9 cellular contexts compared by ENCODE assay signal in the genomic region with DNA sequence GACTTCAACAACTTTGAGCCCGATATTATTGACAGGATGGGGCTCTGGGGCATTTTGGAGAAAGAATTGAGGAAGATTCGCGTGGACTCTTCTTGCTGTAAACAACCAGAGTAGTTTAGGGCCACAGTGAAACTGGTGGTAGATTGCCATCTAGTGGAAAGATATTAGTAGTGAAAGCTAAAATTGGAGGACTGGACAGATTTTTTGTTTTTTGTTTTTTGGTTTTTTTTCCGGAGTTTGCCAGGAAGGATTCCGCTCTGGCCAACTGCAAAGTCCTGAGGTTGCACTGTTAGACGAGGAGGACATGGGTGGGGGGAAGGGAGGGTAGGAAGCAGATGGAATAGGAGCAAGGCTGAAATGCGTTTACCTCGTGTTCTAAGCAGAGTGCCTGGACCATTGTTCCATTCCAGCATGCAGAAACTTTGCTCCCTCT. TPM values are rescaled to one million over a fixed set of nuclear protein-coding genes. Genes with fewer than 3 reads are reported as not detected.
A peak's percentile ranks its signal among the peaks of the same experiment; 100 is the strongest.
DNase-seq lines count a peak whose midpoint lies in the region; ATAC-seq and TF ChIP-seq lines count a peak whose summit lies in the region.
"Had no signal": no experiment of that assay in that cellular context is flagged by ENCODE, and none has a peak within 500 bp of the region (broad histone marks: within the 10 kb centered on the region; RNA-seq: fewer than 3 reads in every experiment).

No MANE protein-coding gene starts in this region.

- peak overlapping the region; percentile 1 to 34 (median 18) for H3K4me3 ChIP-seq in esophagus muscularis mucosa
- no peak overlapping the region for H3K4me3 ChIP-seq in naive thymus-derived CD4-positive, alpha-beta T cell (ENCODE audit: low read length)

- peak; percentile 25 for DNase-seq in activated naive CD4-positive, alpha-beta T cell treated with anti-CD3 and anti-CD28 coated beads for 36 hours
- no peak for DNase-seq in activated naive CD4-positive, alpha-beta T cell (lab: John Stamatoyannopoulos, UW)
- DNase-seq in T-cell (peak in 14 of 34 experiments; percentile 3 to 44 (median 14)), esophagus muscularis mucosa (ENCODE audit: extremely low spot score) (no peak), T-helper 9 cell (no peak)
- DNase-seq in naive thymus-derived CD4-positive, alpha-beta T cell: peak in 7 of 9 donors; percentile 35 to 66 (median 59)

- H3K4me1 Mint-ChIP-seq in activated naive CD4-positive, alpha-beta T cell treated with anti-CD3 and anti-CD28 coated beads for 36 hours (ENCODE audit: low read depth): peaks cover 2% of the 10 kb centered on the region
- peaks cover 4 to 6% (median 4%) of the 10 kb centered on the region in 3 donors for H3K4me1 Mint-ChIP-seq in T-cell
- peaks cover 0 to 11% (median 5%) of the 10 kb centered on the region in 7 donors for H3K4me1 Mint-ChIP-seq in naive thymus-derived CD4-positive, alpha-beta T cell

- no peak for TF ChIP-seq EP300 in esophagus muscularis mucosa (IDR thresholded peaks at IDR 0.05)

- peak; percentile 85 for ATAC-seq in GM21723 (IDR thresholded peaks at IDR 0.05; ENCODE audit: unreplicated experiment)
- ATAC-seq in T-cell (replicated peaks in 1 of 4): peak; percentile 63 to 78 (median 71)
- ATAC-seq in naive thymus-derived CD4-positive, alpha-beta T cell: peak; percentile 82

- H3K27me3 ChIP-seq in esophagus muscularis mucosa: no peaks in the 10 kb centered on the region
- H3K27me3 ChIP-seq in naive thymus-derived CD4-positive, alpha-beta T cell (ENCODE audit: control insufficient read depth in 2 of 2, insufficient read depth in 2 of 2, low read length in 2 of 2): no peaks in the 10 kb centered on the region

- CTCF ChIA-PET in activated naive CD4-positive, alpha-beta T cell treated with anti-CD3 and anti-CD28 coated beads for 36 hours (lab: Charles Lee): interaction anchor here (0.9 to 2.7 kb wide), 7 partner anchors 9 to 442 kb away, joined by 3 to 7 read pairs (median 3); no protein-coding TSS in a partner anchor
- CTCF ChIA-PET in T-cell (lab: Charles Lee): interaction anchor here (0.5 to 1.6 kb wide), 10 partner anchors 10 to 1692 kb away, joined by 3 to 13 read pairs (median 4); no protein-coding TSS in a partner anchor
- CTCF ChIA-PET in naive thymus-derived CD4-positive, alpha-beta T cell (lab: Charles Lee): interaction anchor here (0.8 to 1.6 kb wide), 3 partner anchors 9 to 265 kb away, joined by 3 to 5 read pairs (median 4); no protein-coding TSS in a partner anchor

- POLR2A ChIA-PET in T-cell (lab: Charles Lee): no interaction called here
- POLR2A ChIA-PET in naive thymus-derived CD4-positive, alpha-beta T cell (lab: Charles Lee): no interaction called here

- H3K27ac Mint-ChIP-seq in activated naive CD4-positive, alpha-beta T cell treated with anti-CD3 and anti-CD28 coated beads for 36 hours: no peak overlapping the region
- peak overlapping the region in 1 of 2 donors; percentile 29 for H3K27ac Mint-ChIP-seq in T-cell
- peak overlapping the region in 2 of 9 donors; percentile 1 to 4 for H3K27ac Mint-ChIP-seq in naive thymus-derived CD4-positive, alpha-beta T cell

- H3K9me3 ChIP-seq in esophagus muscularis mucosa: no peaks in the 10 kb centered on the region
- no peaks in the 10 kb centered on the region for H3K9me3 ChIP-seq in naive thymus-derived CD4-positive, alpha-beta T cell (ENCODE audit: control insufficient read depth in 2 of 3, low read length in 3 of 3)
- H3K9me3 ChIP-seq: neutrophil had no signal

- H3K9me3 Mint-ChIP-seq in activated naive CD4-positive, alpha-beta T cell treated with anti-CD3 and anti-CD28 coated beads for 36 hours: no peaks in the 10 kb centered on the region
- no peaks in the 10 kb centered on the region for H3K9me3 Mint-ChIP-seq in T-cell
- no peaks in the 10 kb centered on the region for H3K9me3 Mint-ChIP-seq in naive thymus-derived CD4-positive, alpha-beta T cell

- WGBS in esophagus muscularis mucosa: 2% methylated on average over 8 of the region's 8 CpGs

- TF ChIP-seq CTCF in LNCAP (IDR thresholded peaks at IDR 0.05): peak; percentile 67
- TF ChIP-seq CTCF in esophagus muscularis mucosa (IDR thresholded peaks at IDR 0.05): peak; percentile 72 to 79 (median 77)

- H3K36me3 ChIP-seq in esophagus muscularis mucosa: no peaks in the 10 kb centered on the region
- no peaks in the 10 kb centered on the region for H3K36me3 ChIP-seq in naive thymus-derived CD4-positive, alpha-beta T cell (ENCODE audit: control insufficient read depth in 2 of 3, insufficient read depth in 3 of 3, low read length in 3 of 3)
- H3K36me3 ChIP-seq: neutrophil had no signal

- H3K27ac ChIP-seq in esophagus muscularis mucosa (replicated peaks in 1 of 4): no peak overlapping the region
- H3K27ac ChIP-seq in naive thymus-derived CD4-positive, alpha-beta T cell (ENCODE audit: low read depth, low read length): no peak overlapping the region
- H3K27ac ChIP-seq: neutrophil had no signal

- peak overlapping the region; percentile 33 for H3K4me3 Mint-ChIP-seq in activated naive CD4-positive, alpha-beta T cell treated with anti-CD3 and anti-CD28 coated beads for 36 hours
- peak overlapping the region; percentile 28 to 50 (median 42) for H3K4me3 Mint-ChIP-seq in T-cell
- peak overlapping the region; percentile 1 to 80 (median 51) for H3K4me3 Mint-ChIP-seq in naive thymus-derived CD4-positive, alpha-beta T cell

- no peaks in the 10 kb centered on the region for H3K27me3 Mint-ChIP-seq in activated naive CD4-positive, alpha-beta T cell treated with anti-CD3 and anti-CD28 coated beads for 36 hours (ENCODE audit: low read depth)
- no peaks in the 10 kb centered on the region for H3K27me3 Mint-ChIP-seq in T-cell
- peaks cover 0 to 4% (median 0%) of the 10 kb centered on the region in 5 donors for H3K27me3 Mint-ChIP-seq in naive thymus-derived CD4-positive, alpha-beta T cell

- TF ChIP-seq POLR2A in esophagus muscularis mucosa (IDR thresholded peaks at IDR 0.05; ENCODE audit: low read depth): no peak

- peaks cover 4 to 23% (median 22%) of the 10 kb centered on the region in 4 donors for H3K4me1 ChIP-seq in esophagus muscularis mucosa
- H3K4me1 ChIP-seq in naive thymus-derived CD4-positive, alpha-beta T cell (ENCODE audit: control insufficient read depth in 2 of 2, insufficient read depth in 2 of 2, low read length in 2 of 2): no peaks in the 10 kb centered on the region

- intact Hi-C loops in activated naive CD4-positive, alpha-beta T cell treated with anti-CD3 and anti-CD28 coated beads for 36 hours (cut with micrococcal nuclease): loop anchor here (1.0 to 5.0 kb wide), 2 partner anchors 45 to 215 kb away; no protein-coding TSS in a partner anchor
- intact Hi-C loops in esophagus muscularis mucosa (cut with DNase I): loop anchor here (10.0 kb wide), 1 partner anchor 217 kb away; no protein-coding TSS in a partner anchor
- intact Hi-C loops in naive thymus-derived CD4-positive, alpha-beta T cell (cut with micrococcal nuclease): loop anchor here (1.0 to 10.0 kb wide), 4 partner anchors 45 to 217 kb away; no protein-coding TSS in a partner anchor

- no peaks in the 10 kb centered on the region for H3K36me3 Mint-ChIP-seq in activated naive CD4-positive, alpha-beta T cell treated with anti-CD3 and anti-CD28 coated beads for 36 hours (ENCODE audit: low read depth)
- no peaks in the 10 kb centered on the region for H3K36me3 Mint-ChIP-seq in T-cell
- H3K36me3 Mint-ChIP-seq in naive thymus-derived CD4-positive, alpha-beta T cell: peaks cover 0 to 4% (median 0%) of the 10 kb centered on the region in 5 donors

RNA-seq across cellular contexts. Expression of a gene that starts 11.7 kb away (rescaled TPM):
- total RNA-seq in activated naive CD4-positive, alpha-beta T cell treated with anti-CD3 and anti-CD28 coated beads for 36 hours: not detected
- not detected for total RNA-seq in T-cell
- total RNA-seq in esophagus muscularis mucosa: not detected
- total RNA-seq in naive thymus-derived CD4-positive, alpha-beta T cell: not detected
- not detected for polyA plus RNA-seq in naive thymus-derived CD4-positive, alpha-beta T cell

RNA-seq across cellular contexts. Expression of a gene that starts 36.6 kb away (rescaled TPM):
- 10 to 100 TPM; 15.4 to 17.6 TPM for total RNA-seq in activated naive CD4-positive, alpha-beta T cell treated with anti-CD3 and anti-CD28 coated beads for 36 hours
- total RNA-seq in T-cell (1 to 10 TPM; 4.9 to 8.4 (median 5.9) TPM), esophagus muscularis mucosa (10 to 100 TPM in 1 of 4 donors, 1 to 10 TPM in 3; 4.6 to 11.8 (median 8.9) TPM)
- 10 to 100 TPM in 1 of 5 experiments, 1 to 10 TPM in 4; 5.1 to 11.4 (median 7.3) TPM for total RNA-seq in naive thymus-derived CD4-positive, alpha-beta T cell
- 1 to 10 TPM; 2.0 to 5.0 TPM for polyA plus RNA-seq in naive thymus-derived CD4-positive, alpha-beta T cell

Comparison
In these comparisons a context has a peak if more than half of its experiments do, and no peak if none do; other contexts are left out.
1. DNase-seq: peak in activated naive CD4-positive, alpha-beta T cell treated with anti-CD3 and anti-CD28 coated beads for 36 hours (single experiment) and naive thymus-derived CD4-positive, alpha-beta T cell (7 of 9); none in activated naive CD4-positive, alpha-beta T cell (0 of 4), esophagus muscularis mucosa (single experiment) and T-helper 9 cell (single experiment).
2. Peak in every context shown above with its lines, with median percentiles within 50 percentile points of each other: H3K4me3 Mint-ChIP-seq and ATAC-seq.